ENCODE assay signal across 8 cellular contexts in genomic region chr18:519019-519879, GRCh38. TPM values are rescaled to one million over a fixed set of nuclear protein-coding genes. Genes with fewer than 3 reads are reported as not detected.
DNase-seq lines count a peak whose midpoint lies in the region; ATAC-seq and TF ChIP-seq lines count a peak whose summit lies in the region.

No MANE protein-coding gene starts in this region.

- DNase-seq in ELR (ENCODE audit: low read depth) (peak; percentile 59), chondrocyte (ENCODE audit: low spot score) (no peak), neuronal stem cell (ENCODE audit: low spot score) (no peak), neural progenitor cell (ENCODE audit: low spot score) (no peak), glutamatergic neuron (no peak), dedifferentiated amniotic fluid mesenchymal stem cell (ENCODE audit: extremely low spot score) (no peak)

- H2BK15ac ChIP-seq in neuronal stem cell (ENCODE audit: low read length), result no peak overlapping the region

- H3K36me3 ChIP-seq in neuronal stem cell (replicated peaks in 1 of 2; ENCODE audit: control insufficient read depth in 2 of 2, insufficient read depth in 2 of 2, low read length in 2 of 2) (no peaks in the 10 kb centered on the region), neural progenitor cell (no peaks in the 10 kb centered on the region)

- no peak overlapping the region for H2BK12ac ChIP-seq in neuronal stem cell (ENCODE audit: low read length)

- no peak overlapping the region for H2BK5ac ChIP-seq in neuronal stem cell (ENCODE audit: low read length)

- H4K8ac ChIP-seq in neuronal stem cell (ENCODE audit: low read depth, low read length), result no peak overlapping the region

- H3K27me3 ChIP-seq in neuronal stem cell (ENCODE audit: control insufficient read depth in 3 of 3, insufficient read depth in 3 of 3, low read depth in 1 of 3, low read length in 3 of 3) (no peaks in the 10 kb centered on the region), neural progenitor cell (no peaks in the 10 kb centered on the region)

- peak overlapping the region; percentile 33 for H3K18ac ChIP-seq in neuronal stem cell (ENCODE audit: low read length)

- no peak overlapping the region for H3K23ac ChIP-seq in neuronal stem cell (ENCODE audit: low read depth, low read length, poor library complexity)

- H3K27ac ChIP-seq in neuronal stem cell (replicated peaks; ENCODE audit: low read length), result no peak overlapping the region
- H3K27ac ChIP-seq in neural progenitor cell, result no peak overlapping the region

- H3F3A ChIP-seq in neural progenitor cell (ENCODE audit: low read depth), result no peaks in the 10 kb centered on the region

- no CpG with 5 or more reads among the region's 11 CpGs for WGBS in neuronal stem cell (ENCODE audit: extremely low coverage in 2 of 2, insufficient read length in 2 of 2, insufficient replicate concordance in 1 of 2), 2 donors

- H3K4me1 ChIP-seq in neuronal stem cell (ENCODE audit: control insufficient read depth in 2 of 2, insufficient read depth in 1 of 2, low read depth in 1 of 2, low read length in 2 of 2) (peaks cover 0 to 2% of the 10 kb centered on the region in 2 donors), neural progenitor cell (peaks cover 13% of the 10 kb centered on the region)

- H3K4me3 ChIP-seq in neuronal stem cell (ENCODE audit: low read length in 2 of 2) (no peak overlapping the region), neural progenitor cell (no peak overlapping the region)

- H3K9me3 Mint-ChIP-seq in chondrocyte (ENCODE audit: low read depth) (no peaks in the 10 kb centered on the region), neural progenitor cell (peaks cover 12% of the 10 kb centered on the region), glutamatergic neuron (ENCODE audit: unreplicated experiment) (peaks cover 7% of the 10 kb centered on the region)

- H3K27ac Mint-ChIP-seq in chondrocyte (ENCODE audit: unreplicated experiment), result peak overlapping the region; percentile 86
- no peak overlapping the region for H3K27ac Mint-ChIP-seq in neural progenitor cell
- H3K27ac Mint-ChIP-seq in glutamatergic neuron (ENCODE audit: unreplicated experiment), result no peak overlapping the region

- H3K9me3 ChIP-seq in neuronal stem cell (replicated peaks in 1 of 2; ENCODE audit: control insufficient read depth in 2 of 2, insufficient read depth in 1 of 2, low read depth in 1 of 2, low read length in 2 of 2) (no peaks in the 10 kb centered on the region), neural progenitor cell (ENCODE audit: low read depth) (no peaks in the 10 kb centered on the region)

- TF ChIP-seq CTCF in chondrocyte (IDR thresholded peaks at IDR 0.05), result no peak
- no peak for TF ChIP-seq CTCF in neural progenitor cell (IDR thresholded peaks at IDR 0.05)
- no peak for TF ChIP-seq CTCF in glutamatergic neuron (IDR thresholded peaks at IDR 0.05; ENCODE audit: partially characterized antibody, unreplicated experiment)

- no peaks in the 10 kb centered on the region for H3K27me3 Mint-ChIP-seq in chondrocyte (ENCODE audit: low read depth)
- peaks cover 9% of the 10 kb centered on the region for H3K27me3 Mint-ChIP-seq in neural progenitor cell (ENCODE audit: insufficient read depth, low read depth)
- H3K27me3 Mint-ChIP-seq in glutamatergic neuron (ENCODE audit: unreplicated experiment), result peaks cover 5% of the 10 kb centered on the region

- H2AK5ac ChIP-seq in neuronal stem cell (ENCODE audit: low read depth, low read length), result no peak overlapping the region

- H3K4me3 Mint-ChIP-seq in chondrocyte (ENCODE audit: unreplicated experiment), result no peak overlapping the region
- no peak overlapping the region for H3K4me3 Mint-ChIP-seq in neural progenitor cell
- no peak overlapping the region for H3K4me3 Mint-ChIP-seq in glutamatergic neuron (ENCODE audit: unreplicated experiment)

- no peak overlapping the region for H3K4me2 ChIP-seq in neuronal stem cell (ENCODE audit: insufficient read depth, low read length, poor library complexity, severe bottlenecking)
- H3K4me2 ChIP-seq in neural progenitor cell, result no peak overlapping the region

- no peak overlapping the region for H3K14ac ChIP-seq in neuronal stem cell (ENCODE audit: low read length)

- H2AFZ ChIP-seq in neuronal stem cell (ENCODE audit: low read length) (no peak overlapping the region), neural progenitor cell (replicated peaks) (no peak overlapping the region)

- H4K91ac ChIP-seq in neuronal stem cell (ENCODE audit: low read depth, low read length, poor library complexity), result no peak overlapping the region

- H3K36me3 Mint-ChIP-seq in chondrocyte (ENCODE audit: low read depth) (no peaks in the 10 kb centered on the region), neural progenitor cell (peaks cover 3% of the 10 kb centered on the region), glutamatergic neuron (ENCODE audit: unreplicated experiment) (peaks cover 10% of the 10 kb centered on the region)

- H3K4ac ChIP-seq in neuronal stem cell (ENCODE audit: low read length), result no peak overlapping the region

- no peak overlapping the region for H2BK120ac ChIP-seq in neuronal stem cell (ENCODE audit: low read depth, low read length)

- H3K9ac ChIP-seq in neuronal stem cell (ENCODE audit: low read depth, low read length, poor library complexity), result no peak overlapping the region
- H3K9ac ChIP-seq in neural progenitor cell, result no peak overlapping the region

- H3K4me1 Mint-ChIP-seq in chondrocyte (ENCODE audit: low read depth), result peaks cover 23% of the 10 kb centered on the region
- H3K4me1 Mint-ChIP-seq in neural progenitor cell, result peaks cover 3% of the 10 kb centered on the region
- H3K4me1 Mint-ChIP-seq in glutamatergic neuron (ENCODE audit: low read depth, unreplicated experiment), result no peaks in the 10 kb centered on the region

- H3K79me1 ChIP-seq in neuronal stem cell (ENCODE audit: low read depth, low read length), result no peaks in the 10 kb centered on the region

- H3K79me2 ChIP-seq in neural progenitor cell (ENCODE audit: low read depth), result no peaks in the 10 kb centered on the region

- H4K20me1 ChIP-seq in neural progenitor cell (ENCODE audit: low read depth), result no peaks in the 10 kb centered on the region

- ATAC-seq in GM21367 (IDR thresholded peaks at IDR 0.05; ENCODE audit: unreplicated experiment) (peak; percentile 90), HG03521 (IDR thresholded peaks at IDR 0.05; ENCODE audit: unreplicated experiment) (peak; percentile 79)

RNA-seq across cellular contexts. Expression of gene COLEC12, which starts 18.7 kb away (rescaled TPM):
- 2.1 to 17.8 TPM (median 2.2 TPM) in 3 replicates for total RNA-seq in chondrocyte
- 1.0 TPM for polyA plus RNA-seq in neuronal stem cell (2013, experiment 1 of 2)
- polyA plus RNA-seq in neuronal stem cell (2013, experiment 2 of 2), result 1.1 TPM
- 2.0 and 2.1 TPM in 2 replicates for total RNA-seq in neural progenitor cell (ENCODE audit: low replicate concordance)
- 0.20 TPM for total RNA-seq in glutamatergic neuron (ENCODE audit: unreplicated experiment)
